In genomic region chr2:222038086-222038802, GRCh38 we compare ENCODE assay signal across 9 cellular contexts.
A peak's percentile ranks its signal among the peaks of the same experiment; 100 is the strongest.
DNase-seq lines count a peak whose midpoint lies in the region; ATAC-seq and TF ChIP-seq lines count a peak whose summit lies in the region.
"Had no signal": no experiment of that assay in that cellular context is flagged by ENCODE, and none has a peak within 500 bp of the region (broad histone marks: within the 10 kb centered on the region; RNA-seq: fewer than 3 reads in every experiment).

No MANE protein-coding gene starts in this region.

- H3K4me2 ChIP-seq in osteoblast (ENCODE audit: insufficient read depth, low read length), result no peak overlapping the region
- H3K4me2 ChIP-seq: BLaER1 had no signal

- H3K36me3 ChIP-seq in osteoblast (ENCODE audit: insufficient read depth, low read length) (no peaks in the 10 kb centered on the region), sigmoid colon (no peaks in the 10 kb centered on the region)
- H3K36me3 ChIP-seq: BLaER1 had no signal

- TF ChIP-seq EP300 in sigmoid colon (IDR thresholded peaks at IDR 0.05), result no peak

- 40 to 51% methylated on average over 4 of the region's 4 CpGs for WGBS in sigmoid colon, 2 donors

- in situ Hi-C loops in astrocyte of the spinal cord (cut with HindIII; ENCODE audit: low sequenced_read_pairs), result loop anchor here (25.0 kb wide), 1 partner anchor 274 kb away; a partner anchor contains a TSS

- no peaks in the 10 kb centered on the region for H3K9me3 ChIP-seq in osteoblast (ENCODE audit: low read depth, low read length)
- H3K9me3 ChIP-seq in sigmoid colon, result no peaks in the 10 kb centered on the region
- H3K9me3 ChIP-seq: BLaER1 had no signal

- intact Hi-C loops in sigmoid colon (cut with DNase I), result no loop called here

- no peak overlapping the region for H3K27ac ChIP-seq in osteoblast (ENCODE audit: low read depth, low read length)
- H3K27ac ChIP-seq in sigmoid colon, result no peak overlapping the region
- H3K27ac ChIP-seq: BLaER1 had no signal

- DNase-seq in NCI-H2107 treated with DMSO at 0.1 percent for 48 hours (lab: John Stamatoyannopoulos, UW; ENCODE audit: unreplicated experiment), result peak; percentile 6
- DNase-seq in NCI-H2107 (lab: John Stamatoyannopoulos, UW), result no peak
- DNase-seq in M059J (ENCODE audit: low read depth), result peak; percentile 30
- DNase-seq in astrocyte of the spinal cord (ENCODE audit: low read depth, low spot score), result peak; percentile 47
- DNase-seq in osteoblast (ENCODE audit: insufficient read length, low spot score, missing footprints), result no peak
- no peak for DNase-seq in DMS79 treated with DMSO at 0.1 percent for 48 hours (lab: John Stamatoyannopoulos, UW)
- no peak for DNase-seq in sigmoid colon

- H3K27me3 ChIP-seq in osteoblast (ENCODE audit: insufficient read depth, low read length), result no peaks in the 10 kb centered on the region
- H3K27me3 ChIP-seq in sigmoid colon, result no peaks in the 10 kb centered on the region
- H3K27me3 ChIP-seq: BLaER1 had no signal

- H3K4me1 ChIP-seq in osteoblast (ENCODE audit: insufficient read depth, low read length) (no peaks in the 10 kb centered on the region), sigmoid colon (peaks cover 0 to 12% (median 4%) of the 10 kb centered on the region in 4 donors)
- H3K4me1 ChIP-seq: BLaER1 had no signal

- no peaks in the 10 kb centered on the region for H3K79me2 ChIP-seq in osteoblast (ENCODE audit: insufficient read depth, low read length)

- no peak overlapping the region for H3K4me3 ChIP-seq in astrocyte of the spinal cord (ENCODE audit: low read depth, low read length)
- H3K4me3 ChIP-seq in osteoblast (ENCODE audit: insufficient read depth, low read length), result no peak overlapping the region
- no peak overlapping the region for H3K4me3 ChIP-seq in sigmoid colon
- H3K4me3 ChIP-seq: BLaER1 had no signal

- no peak overlapping the region for H2AFZ ChIP-seq in osteoblast (ENCODE audit: low read length)

- no peaks in the 10 kb centered on the region for H4K20me1 ChIP-seq in osteoblast (ENCODE audit: insufficient read depth, low read length)
- H4K20me1 ChIP-seq: BLaER1 had no signal

- ATAC-seq in HG03469 (IDR thresholded peaks at IDR 0.05; ENCODE audit: unreplicated experiment), result no peak

- TF ChIP-seq CTCF in astrocyte of the spinal cord (IDR thresholded peaks at IDR 0.05; ENCODE audit: low read depth, low read length) (peak; percentile 50), osteoblast (IDR thresholded peaks at IDR 0.05; ENCODE audit: extremely low read depth, low read depth, low read length) (peak; percentile 44), sigmoid colon (IDR thresholded peaks at IDR 0.05) (no peak)

- no peak for TF ChIP-seq POLR2A in sigmoid colon (IDR thresholded peaks at IDR 0.05)

Comparison
In these comparisons a context has a peak if more than half of its experiments do, and no peak if none do; other contexts are left out.
1. DNase-seq: peak in NCI-H2107 treated with DMSO at 0.1 percent for 48 hours (single experiment), M059J (single experiment) and astrocyte of the spinal cord (single experiment); none in NCI-H2107 (single experiment), osteoblast (single experiment), DMS79 treated with DMSO at 0.1 percent for 48 hours (single experiment) and sigmoid colon (single experiment).
2. CTCF ChIP-seq: peak in astrocyte of the spinal cord (single experiment) and osteoblast (single experiment); none in sigmoid colon (0 of 4).